Comparison of ENCODE assay signal across 1 cellular context in the genomic region with DNA sequence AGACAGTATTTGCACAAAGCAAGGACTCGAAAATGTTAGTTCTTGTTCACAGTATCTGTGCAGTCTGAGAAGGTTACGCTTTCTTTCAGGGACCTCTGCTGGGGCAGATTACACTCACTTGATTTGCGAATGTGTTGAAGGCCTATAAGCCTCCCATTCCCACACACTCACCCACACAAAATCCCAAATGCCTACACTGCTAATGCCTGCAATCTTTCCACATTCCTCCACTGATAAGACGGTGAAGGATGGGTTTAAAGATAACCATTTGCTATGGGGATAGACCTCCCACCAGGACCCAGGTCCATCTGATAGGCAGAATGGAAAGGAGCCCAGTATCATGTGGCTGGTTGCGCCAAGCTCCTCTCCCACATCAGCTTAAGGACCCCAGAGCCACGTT.
TF ChIP-seq lines count a peak whose summit lies in the region.

No MANE protein-coding gene starts in this region.

TF ChIP-seq in GM23338, 12 proteins besides CTCF, POLR2A, EP300 and RAD21 (continued from another document):
- no peak for TF ChIP-seq EZH2 (IDR thresholded peaks at IDR 0.05; ENCODE audit: low read depth, unreplicated experiment)
- no peak for TF ChIP-seq NANOG (IDR thresholded peaks at IDR 0.05; ENCODE audit: borderline replicate concordance)
